Comparison of ENCODE assay signal across 8 cellular contexts in genomic region chr6:80457044-80457933, GRCh38.
A peak's percentile ranks its signal among the peaks of the same experiment; 100 is the strongest.
DNase-seq lines count a peak whose midpoint lies in the region; ATAC-seq and TF ChIP-seq lines count a peak whose summit lies in the region.

No MANE protein-coding gene starts in this region.

- no peak overlapping the region for H3K4me3 ChIP-seq in fibroblast of mammary gland (ENCODE audit: control insufficient read depth, low read depth, low read length)

- no peak for TF ChIP-seq CTCF in fibroblast of mammary gland (conservative IDR thresholded peaks at IDR 0.05; ENCODE audit: control insufficient read depth, insufficient read depth, low read depth, low read length)

- in situ Hi-C loops in Caki2 (cut with HindIII; ENCODE audit: low pct_unique_long_range_greater_than_20kb, low sequenced_read_pairs), result no loop called here

- ATAC-seq in HG02870 (IDR thresholded peaks at IDR 0.05; ENCODE audit: unreplicated experiment) (no peak), HG03025 (IDR thresholded peaks at IDR 0.05; ENCODE audit: low FRiP score, unreplicated experiment) (no peak)

- peak; percentile 76 for DNase-seq in Caki2 (ENCODE audit: low read depth)
- peak; percentile 81 for DNase-seq in RKO (ENCODE audit: low spot score)
- peak; percentile 99 for DNase-seq in fibroblast of mammary gland (ENCODE audit: low read depth)
- DNase-seq in nucleus accumbens (lab: John Stamatoyannopoulos, UW), result peak in 44 of 56 donors; percentile 1 to 62 (median 12)
- no peak for DNase-seq in activated CD4-positive, alpha-beta T cell treated with anti-CD3 and anti-CD28 coated beads for 1 hour
- DNase-seq in 8988T, result no peak

Comparison
In these comparisons a context has a peak if more than half of its experiments do, and no peak if none do; other contexts are left out.
1. DNase-seq: peak in Caki2 (single experiment), RKO (single experiment), fibroblast of mammary gland (single experiment) and nucleus accumbens (44 of 56); none in activated CD4-positive, alpha-beta T cell treated with anti-CD3 and anti-CD28 coated beads for 1 hour (single experiment) and 8988T (single experiment).